1 cellular context compared by ENCODE assay signal in the genomic region with DNA sequence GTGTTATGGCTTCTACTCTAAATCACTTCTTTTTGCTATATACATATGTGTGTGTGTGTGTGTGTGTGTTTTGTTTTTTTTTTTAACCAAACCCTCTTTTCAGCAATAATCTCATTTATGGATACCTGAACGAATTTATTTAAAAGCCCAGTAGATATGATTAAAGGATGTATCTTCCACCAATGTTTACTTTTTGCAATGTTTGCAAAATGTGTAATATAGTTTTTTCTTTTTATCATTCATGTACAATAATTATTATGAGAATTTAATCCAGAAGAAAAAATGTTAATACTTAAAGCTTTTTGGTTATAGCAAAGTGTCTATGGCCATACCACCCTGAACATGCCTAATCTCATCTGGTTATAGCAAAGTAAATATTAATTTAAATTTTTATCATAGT.
TF ChIP-seq lines count a peak whose summit lies in the region.

No MANE protein-coding gene starts in this region.

TF ChIP-seq in IMR-90, 13 proteins besides CTCF, POLR2A, EP300 and RAD21:
- TF ChIP-seq MAFK (IDR thresholded peaks at IDR 0.05; ENCODE audit: low read depth, low read length) (peak; percentile 25; the same call in 1 of the 2 replicates), USF2 (IDR thresholded peaks at IDR 0.05; ENCODE audit: low read depth, low read length) (no peak)
TF ChIP-seq in IMR-90: peak in this region for 1.
